Comparison of ENCODE assay signal across 8 cellular contexts in the genomic region with DNA sequence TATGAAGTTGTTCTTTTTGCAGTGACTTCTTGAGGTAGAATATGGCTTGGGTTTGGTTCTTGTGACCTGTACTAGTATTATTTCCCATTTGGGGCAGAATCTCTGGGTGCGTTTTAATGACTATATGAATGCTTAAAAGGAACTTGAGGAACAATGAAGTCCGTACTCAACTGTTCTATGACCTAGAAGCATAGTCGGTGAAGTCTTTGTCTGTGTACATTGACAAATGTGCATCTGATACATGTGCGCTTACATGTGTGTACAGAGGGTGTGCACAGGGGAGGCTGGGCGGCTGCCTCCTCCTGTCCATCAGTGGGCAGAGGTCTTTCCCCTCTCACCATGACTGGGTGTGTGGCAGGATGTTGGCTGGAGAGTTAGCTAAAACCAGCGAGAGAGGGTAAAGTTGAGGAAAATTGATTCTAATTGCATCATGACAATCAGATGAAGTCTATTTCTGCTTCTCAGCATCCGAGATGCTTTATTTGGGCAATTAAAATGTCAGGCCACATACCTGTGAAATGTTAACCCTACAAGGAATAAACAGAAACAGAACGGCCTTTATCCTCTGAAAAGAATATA. TPM values are rescaled to one million over a fixed set of nuclear protein-coding genes. Genes with fewer than 3 reads are reported as not detected.
DNase-seq lines count a peak whose midpoint lies in the region; ATAC-seq and TF ChIP-seq lines count a peak whose summit lies in the region.

No MANE protein-coding gene starts in this region.

- no peak overlapping the region for H2AK5ac ChIP-seq in mesendoderm (ENCODE audit: low read length)

- H3K79me1 ChIP-seq in mesendoderm (ENCODE audit: low read length), result no peaks in the 10 kb centered on the region

- ATAC-seq in Right ventricle myocardium inferior (no peak), mucosa of descending colon (no peak), HG02870 (IDR thresholded peaks at IDR 0.05; ENCODE audit: unreplicated experiment) (no peak)

- DNase-seq in left ventricle myocardium inferior, result no peak
- DNase-seq in Right ventricle myocardium inferior (ENCODE audit: missing footprints), result no peak
- DNase-seq in choroid plexus epithelial cell (ENCODE audit: low read depth), result peak; percentile 76
- no peak for DNase-seq in mucosa of descending colon
- DNase-seq in vagina (ENCODE audit: extremely low spot score in 2 of 2), result no peak
- DNase-seq in mesendoderm, result no peak
- no peak for DNase-seq in activated CD4-positive, alpha-beta T cell treated with anti-CD3 and anti-CD28 coated beads for 1 hour

- H3K9me3 ChIP-seq in left ventricle myocardium inferior (replicated peaks), result no peaks in the 10 kb centered on the region
- no peaks in the 10 kb centered on the region for H3K9me3 ChIP-seq in mucosa of descending colon
- no peaks in the 10 kb centered on the region for H3K9me3 ChIP-seq in vagina

- no peak overlapping the region for H2BK15ac ChIP-seq in mesendoderm (replicated peaks; ENCODE audit: low read depth)

- peaks cover 82% of the 10 kb centered on the region for H3K27me3 ChIP-seq in left ventricle myocardium inferior (ENCODE audit: low read depth)
- no peaks in the 10 kb centered on the region for H3K27me3 ChIP-seq in vagina
- H3K27me3 ChIP-seq in mesendoderm (ENCODE audit: insufficient read depth, low read length, poor library complexity), result peaks cover 63% of the 10 kb centered on the region

- no peak overlapping the region for H2BK5ac ChIP-seq in mesendoderm (ENCODE audit: low read length)

- H3K4me1 ChIP-seq in left ventricle myocardium inferior, result peaks cover 62% of the 10 kb centered on the region
- H3K4me1 ChIP-seq in mucosa of descending colon (ENCODE audit: low read depth), result peaks cover 13% of the 10 kb centered on the region
- peaks cover 18% of the 10 kb centered on the region for H3K4me1 ChIP-seq in vagina
- peaks cover 7% of the 10 kb centered on the region for H3K4me1 ChIP-seq in mesendoderm (ENCODE audit: control insufficient read depth, low read depth, low read length)

- no peak overlapping the region for H3K9ac ChIP-seq in mesendoderm (ENCODE audit: low read length)

- peak overlapping the region; percentile 96 for H3K27ac ChIP-seq in left ventricle myocardium inferior (replicated peaks)
- peak overlapping the region; percentile 94 for H3K27ac ChIP-seq in vagina
- no peak overlapping the region for H3K27ac ChIP-seq in mesendoderm (ENCODE audit: low read depth, low read length)

- intact Hi-C loops in left ventricle myocardium inferior (cut with micrococcal nuclease) (loop anchor here (10.0 kb wide), 1 partner anchor 1075 kb away; no protein-coding TSS in a partner anchor), Right ventricle myocardium inferior (cut with DNase I) (no loop called here), mucosa of descending colon (cut with DNase I, micrococcal nuclease) (no loop called here), vagina (cut with DNase I) (loop anchor here (10.0 kb wide), 3 partner anchors 485 to 1305 kb away; no protein-coding TSS in a partner anchor)

- H3K23ac ChIP-seq in mesendoderm (ENCODE audit: low read length), result no peak overlapping the region

- H3K4me3 ChIP-seq in left ventricle myocardium inferior, result peak overlapping the region; percentile 88
- peak overlapping the region; percentile 75 for H3K4me3 ChIP-seq in choroid plexus epithelial cell (ENCODE audit: low read depth, low read length)
- peak overlapping the region; percentile 14 for H3K4me3 ChIP-seq in mucosa of descending colon
- H3K4me3 ChIP-seq in vagina, result peak overlapping the region; percentile 64 to 71
- H3K4me3 ChIP-seq in mesendoderm (ENCODE audit: low read length), result no peak overlapping the region

- no peak overlapping the region for H3K56ac ChIP-seq in mesendoderm (ENCODE audit: low read length)

- H3K4me2 ChIP-seq in mesendoderm (ENCODE audit: low read length), result no peak overlapping the region

- H4K5ac ChIP-seq in mesendoderm (ENCODE audit: low read length), result no peak overlapping the region

- no peak for TF ChIP-seq POLR2A in vagina (IDR thresholded peaks at IDR 0.05)

- TF ChIP-seq CTCF in left ventricle myocardium inferior (IDR thresholded peaks at IDR 0.05; ENCODE audit: borderline replicate concordance) (no peak), choroid plexus epithelial cell (conservative IDR thresholded peaks at IDR 0.05; ENCODE audit: low read depth, low read length) (no peak), mucosa of descending colon (IDR thresholded peaks at IDR 0.05) (no peak), vagina (IDR thresholded peaks at IDR 0.05) (no peak)

- no peak overlapping the region for H3K18ac ChIP-seq in mesendoderm (ENCODE audit: low read length)

- H3K4ac ChIP-seq in mesendoderm (ENCODE audit: low read depth, low read length), result no peak overlapping the region

- H4K8ac ChIP-seq in mesendoderm (ENCODE audit: low read depth, low read length), result no peak overlapping the region

- H3K79me2 ChIP-seq in mesendoderm (ENCODE audit: control insufficient read depth, insufficient read depth, low read length), result no peaks in the 10 kb centered on the region

- WGBS in mesendoderm (ENCODE audit: extremely low coverage, insufficient coverage, low lambda C conversion rate), result no CpG with 5 or more reads among the region's 8 CpGs

- H3K36me3 ChIP-seq in left ventricle myocardium inferior (peaks cover 4% of the 10 kb centered on the region), mucosa of descending colon (ENCODE audit: low read depth) (no peaks in the 10 kb centered on the region), vagina (peaks cover 0 to 6% of the 10 kb centered on the region in 2 donors), mesendoderm (ENCODE audit: control insufficient read depth, insufficient read depth, low read length) (no peaks in the 10 kb centered on the region)

- H2BK120ac ChIP-seq in mesendoderm (ENCODE audit: low read depth, low read length), result no peak overlapping the region

RNA-seq across cellular contexts. Expression of gene NR2F2, which starts 1.0 kb away (rescaled TPM):
- 12.8 TPM for total RNA-seq in left ventricle myocardium inferior
- 14.2 TPM for total RNA-seq in Right ventricle myocardium inferior
- total RNA-seq in mucosa of descending colon, result 10 to 100 TPM; 31.9 to 79.3 (median 36.8) TPM
- 39.8 TPM for total RNA-seq in vagina
- 0.03 TPM for polyA plus RNA-seq in mesendoderm (2013, experiment 1 of 2)
- polyA plus RNA-seq in mesendoderm (2013, experiment 2 of 2), result 0.04 TPM

Comparison
In these comparisons a context has a peak if more than half of its experiments do, and no peak if none do; other contexts are left out.
1. intact Hi-C loops: an anchor here in left ventricle myocardium inferior (10.0 kb wide) and vagina (10.0 kb wide); none called in Right ventricle myocardium inferior and mucosa of descending colon.